13 cellular contexts compared by ENCODE assay signal in the genomic region with DNA sequence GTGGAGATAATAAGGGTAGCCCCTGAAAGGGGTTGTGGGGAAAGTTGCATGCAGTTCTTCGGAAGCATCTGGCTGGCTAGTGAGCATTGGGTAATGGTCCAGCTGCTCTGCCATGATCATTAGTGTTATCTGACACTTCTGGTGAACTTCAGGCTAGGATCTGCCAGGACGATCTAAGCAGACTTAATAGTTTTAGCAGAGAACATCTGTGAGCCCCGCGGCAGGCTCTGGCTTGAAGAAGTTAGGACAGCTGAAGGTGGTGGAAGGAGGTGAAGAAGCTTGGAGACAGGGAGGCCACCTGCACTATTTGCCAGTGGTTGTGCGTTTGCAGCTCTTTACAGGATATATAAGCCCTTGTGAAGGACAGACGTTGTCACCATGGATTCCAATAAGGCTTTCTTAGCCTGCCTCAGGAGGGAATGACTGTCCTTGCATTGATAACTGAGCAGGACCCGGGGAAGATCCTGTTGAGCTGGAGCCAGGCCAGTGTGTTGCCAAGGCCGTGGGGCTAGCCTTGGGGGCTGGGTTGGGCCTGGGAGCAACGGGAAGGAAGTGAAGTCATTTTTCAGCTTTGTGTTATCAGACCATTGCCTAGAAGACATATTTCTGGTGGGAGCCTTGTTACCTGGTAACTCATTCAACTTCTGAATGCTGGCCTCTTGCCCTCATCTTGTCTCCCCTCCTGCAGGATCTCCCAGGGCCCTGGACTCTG.
A peak's percentile ranks its signal among the peaks of the same experiment; 100 is the strongest.
DNase-seq lines count a peak whose midpoint lies in the region; ATAC-seq, FAIRE-seq and TF ChIP-seq lines count a peak whose summit lies in the region.
"Had no signal": no experiment of that assay in that cellular context is flagged by ENCODE, and none has a peak within 500 bp of the region (broad histone marks: within the 10 kb centered on the region; RNA-seq: fewer than 3 reads in every experiment).

No MANE protein-coding gene starts in this region.

- CTCF ChIA-PET in endothelial cell of umbilical vein (lab: Charles Lee): interaction anchor here (0.6 to 2.4 kb wide), 9 partner anchors 12 to 290 kb away, joined by 3 to 18 read pairs (median 3); no protein-coding TSS in a partner anchor

- DNase-seq in DMS 273 treated with DMSO at 0.1 percent for 48 hours (lab: John Stamatoyannopoulos, UW): peak; percentile 93
- DNase-seq in NCI-H82 (lab: John Stamatoyannopoulos, UW): peak; percentile 95
- DNase-seq in endothelial cell of umbilical vein (ENCODE audit: low read depth, low spot score): peak; percentile 77
- DNase-seq in suprapubic skin (ENCODE audit: low spot score in 2 of 2): no peak
- DNase-seq: activated CD4-positive, alpha-beta memory T cell treated with anti-CD3 and anti-CD28 coated beads, Interleukin-2, amount 10 ng/mL, durations not matched to agents 7 days and 5 days; glutamatergic neuron; stimulated activated CD8-positive, alpha-beta memory T cell treated with anti-CD3 and anti-CD28 coated beads, Interleukin-4, amount 100 ng/mL, for 48 hours had no signal

- peak overlapping the region; percentile 56 for H3K9ac ChIP-seq in endothelial cell of umbilical vein (replicated peaks; ENCODE audit: extremely low read depth, insufficient read depth, low read length)

- peaks cover 37% of the 10 kb centered on the region for H3K79me2 ChIP-seq in endothelial cell of umbilical vein (ENCODE audit: control insufficient read depth, insufficient read depth, low read length)

- POLR2A ChIA-PET in endothelial cell of umbilical vein (lab: Charles Lee): interaction anchor here (1.1 kb wide), 1 partner anchor 40 kb away, joined by 3 read pairs; no protein-coding TSS in a partner anchor

- TF ChIP-seq EP300 in suprapubic skin (IDR thresholded peaks at IDR 0.05): no peak

- peaks cover 27% of the 10 kb centered on the region for H3K4me1 Mint-ChIP-seq in nephron

- TF ChIP-seq CTCF in endothelial cell of umbilical vein (IDR thresholded peaks at IDR 0.05; ENCODE audit: extremely low read depth in 1 of 2, insufficient read depth in 1 of 2, low read depth in 1 of 2, low read length in 2 of 2) (no peak), nephron (IDR thresholded peaks at IDR 0.05; ENCODE audit: unreplicated experiment in 3 of 3) (no peak), suprapubic skin (IDR thresholded peaks at IDR 0.05) (no peak)

- H3K4me3 Mint-ChIP-seq in nephron: no peak overlapping the region
- H3K4me3 Mint-ChIP-seq: activated CD4-positive, alpha-beta memory T cell treated with anti-CD3 and anti-CD28 coated beads, Interleukin-2, amount 10 ng/mL, durations not matched to agents 7 days and 5 days; central memory CD8-positive, alpha-beta T cell had no signal

- dilution Hi-C loops in endothelial cell of umbilical vein (cut with MboI; ENCODE audit: extremely low pct_ligation_motif_present, low sequenced_read_pairs): no loop called here

- no peak for ATAC-seq in HG03025 (IDR thresholded peaks at IDR 0.05; ENCODE audit: low FRiP score, unreplicated experiment)
- ATAC-seq in GM18909 (IDR thresholded peaks at IDR 0.05; ENCODE audit: poor library complexity, unreplicated experiment): no peak
- ATAC-seq in GM18873 (IDR thresholded peaks at IDR 0.05; ENCODE audit: low FRiP score, unreplicated experiment): no peak

- H3K27me3 Mint-ChIP-seq in nephron (ENCODE audit: low read depth): peaks cover 4% of the 10 kb centered on the region
- H3K27me3 Mint-ChIP-seq: activated CD4-positive, alpha-beta memory T cell treated with anti-CD3 and anti-CD28 coated beads, Interleukin-2, amount 10 ng/mL, durations not matched to agents 7 days and 5 days; central memory CD8-positive, alpha-beta T cell had no signal

- TF ChIP-seq POLR2A in endothelial cell of umbilical vein (IDR thresholded peaks at IDR 0.05; ENCODE audit: low read depth, low read length) (peak; percentile 39), suprapubic skin (IDR thresholded peaks at IDR 0.05) (no peak)

- no peak overlapping the region for H2AFZ ChIP-seq in endothelial cell of umbilical vein (ENCODE audit: low read depth, low read length)

- no peaks in the 10 kb centered on the region for H3K9me1 ChIP-seq in endothelial cell of umbilical vein (replicated peaks; ENCODE audit: control insufficient read depth, extremely low read depth, insufficient read depth, low read length)

- H3K27me3 ChIP-seq in endothelial cell of umbilical vein (ENCODE audit: control insufficient read depth in 2 of 2, insufficient read depth in 2 of 2, low read length in 2 of 2) (no peaks in the 10 kb centered on the region), suprapubic skin (no peaks in the 10 kb centered on the region)

- H3K36me3 Mint-ChIP-seq in nephron (ENCODE audit: low read depth): peaks cover 6% of the 10 kb centered on the region

- H3K9me3 Mint-ChIP-seq in nephron: no peaks in the 10 kb centered on the region
- H3K9me3 Mint-ChIP-seq: activated CD4-positive, alpha-beta memory T cell treated with anti-CD3 and anti-CD28 coated beads, Interleukin-2, amount 10 ng/mL, durations not matched to agents 7 days and 5 days; central memory CD8-positive, alpha-beta T cell had no signal

- WGBS in suprapubic skin: 53% methylated on average over 9 of the region's 9 CpGs

- H3K27ac Mint-ChIP-seq in nephron: peak overlapping the region; percentile 8 to 32 (median 16)
- H3K27ac Mint-ChIP-seq: activated CD4-positive, alpha-beta memory T cell treated with anti-CD3 and anti-CD28 coated beads, Interleukin-2, amount 10 ng/mL, durations not matched to agents 7 days and 5 days had no signal

- H3K9me3 ChIP-seq in endothelial cell of umbilical vein (replicated peaks; ENCODE audit: control insufficient read depth, insufficient read depth, low read length) (no peaks in the 10 kb centered on the region), suprapubic skin (no peaks in the 10 kb centered on the region)

- H3K36me3 ChIP-seq in endothelial cell of umbilical vein (ENCODE audit: control insufficient read depth in 2 of 2, extremely low read depth in 1 of 2, insufficient read depth in 2 of 2, low read length in 2 of 2): no peaks in the 10 kb centered on the region
- no peaks in the 10 kb centered on the region for H3K36me3 ChIP-seq in suprapubic skin

- peak overlapping the region; percentile 90 for H3K27ac ChIP-seq in endothelial cell of umbilical vein (ENCODE audit: insufficient read depth, low read depth, low read length)
- H3K27ac ChIP-seq in suprapubic skin: no peak overlapping the region

- intact Hi-C loops in endothelial cell of umbilical vein (cut with micrococcal nuclease): loop anchor here (1.0 kb wide), 3 partner anchors 16 to 42 kb away; no protein-coding TSS in a partner anchor

- BruUV-seq in endothelial cell of umbilical vein (replicated peaks; lab: Mats Ljungman, UMichigan): no TSS peak

- H4K20me1 ChIP-seq in endothelial cell of umbilical vein (replicated peaks; ENCODE audit: control insufficient read depth, extremely low read depth, insufficient read depth, low read length): no peaks in the 10 kb centered on the region

- no peak overlapping the region for H3K4me3 ChIP-seq in endothelial cell of umbilical vein (replicated peaks in 1 of 3; ENCODE audit: insufficient read depth in 1 of 3, low read depth in 1 of 3, low read length in 3 of 3)
- no peak overlapping the region for H3K4me3 ChIP-seq in suprapubic skin

- peak overlapping the region; percentile 87 for H3K4me2 ChIP-seq in endothelial cell of umbilical vein (ENCODE audit: insufficient read depth, low read length)

- peak; percentile 96 for FAIRE-seq in endothelial cell of umbilical vein (lab: Jason Lieb, UNC)
- FAIRE-seq: RCC 7860 had no signal

- peaks cover 19% of the 10 kb centered on the region for H3K4me1 ChIP-seq in endothelial cell of umbilical vein (ENCODE audit: control insufficient read depth, extremely low read depth, insufficient read depth, low read length)
- peaks cover 15% of the 10 kb centered on the region for H3K4me1 ChIP-seq in suprapubic skin

TF ChIP-seq in endothelial cell of umbilical vein, 7 proteins besides CTCF, POLR2A, EP300 and RAD21:
- TF ChIP-seq FOS (IDR thresholded peaks at IDR 0.05; ENCODE audit: borderline replicate concordance, insufficient read depth, low read length) (peak; percentile 36), POLR2AphosphoS5 (IDR thresholded peaks at IDR 0.05; ENCODE audit: insufficient read depth, low read depth, low read length) (peak; percentile 70), EZH2 (IDR thresholded peaks at IDR 0.05; ENCODE audit: borderline replicate concordance, low read depth, low read length, severe bottlenecking) (no peak), MYC (IDR thresholded peaks at IDR 0.05; ENCODE audit: low read depth, low read length) (no peak), GATA2 (IDR thresholded peaks at IDR 0.05; ENCODE audit: insufficient read depth, insufficient read length, low read depth, low read length) (peak; percentile 70), JUN (IDR thresholded peaks at IDR 0.05; ENCODE audit: borderline replicate concordance, insufficient read depth, insufficient read length, low read depth) (peak; percentile 49)
- TF ChIP-seq, protein P1, sequence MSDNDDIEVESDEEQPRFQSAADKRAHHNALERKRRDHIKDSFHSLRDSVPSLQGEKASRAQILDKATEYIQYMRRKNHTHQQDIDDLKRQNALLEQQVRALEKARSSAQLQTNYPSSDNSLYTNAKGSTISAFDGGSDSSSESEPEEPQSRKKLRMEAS (IDR thresholded peaks at IDR 0.05; ENCODE audit: insufficient read depth, insufficient read length): no peak
TF ChIP-seq in endothelial cell of umbilical vein: peak in this region for 4.

Comparison
In these comparisons a context has a peak if more than half of its experiments do, and no peak if none do; other contexts are left out.
1. DNase-seq: peak in DMS 273 treated with DMSO at 0.1 percent for 48 hours (single experiment), NCI-H82 (single experiment) and endothelial cell of umbilical vein (single experiment); none in suprapubic skin (0 of 2).